8 cellular contexts compared by ENCODE assay signal in the genomic region with DNA sequence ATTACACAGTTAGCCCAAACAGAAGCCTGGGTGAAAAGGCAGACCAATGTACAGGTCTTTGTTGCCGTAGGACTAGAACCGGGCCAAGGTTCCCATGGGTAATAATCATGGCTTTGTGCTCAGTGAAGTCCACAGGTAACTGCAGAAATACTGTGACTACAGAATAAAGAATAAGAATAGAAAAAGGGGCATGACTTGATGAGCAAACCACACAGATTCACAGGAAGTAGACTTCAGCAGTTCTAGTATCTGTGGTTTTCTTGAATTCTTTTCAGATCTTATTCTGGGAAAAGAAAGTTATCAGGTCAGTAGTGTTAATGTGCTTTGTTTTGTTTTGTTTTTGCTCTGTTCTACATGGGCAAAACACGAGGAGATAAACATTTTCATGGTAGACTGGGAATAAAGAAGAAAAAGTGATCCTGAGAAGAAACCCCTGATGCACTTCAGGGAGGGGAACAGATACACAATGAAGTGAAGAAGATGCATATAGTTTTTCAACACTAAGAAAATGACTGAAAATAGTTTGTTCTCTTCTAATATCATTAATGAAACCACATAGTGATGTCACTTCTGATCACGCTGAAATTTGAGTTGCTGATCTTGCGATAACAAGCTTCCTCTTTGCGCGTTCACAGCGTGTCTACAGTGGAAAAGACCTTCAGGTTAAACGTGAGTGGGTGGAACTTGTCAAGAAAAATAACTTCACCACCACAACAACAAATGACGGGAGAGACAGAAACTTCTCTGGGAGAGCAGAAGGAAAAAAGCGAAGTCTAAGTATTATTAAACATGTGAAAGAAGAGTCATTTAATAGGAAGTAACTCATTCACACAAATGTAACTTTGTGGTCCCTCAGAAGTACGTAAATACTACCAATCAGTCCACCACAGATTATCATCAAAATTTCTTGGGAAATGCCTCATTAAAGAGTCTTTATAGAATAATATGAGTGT.
A peak's percentile ranks its signal among the peaks of the same experiment; 100 is the strongest.
DNase-seq lines count a peak whose midpoint lies in the region; ATAC-seq and TF ChIP-seq lines count a peak whose summit lies in the region.

No MANE protein-coding gene starts in this region.

- no peaks in the 10 kb centered on the region for H3F3A ChIP-seq in PC-3 (ENCODE audit: low read length, unreplicated experiment)

- POLR2A ChIA-PET in PC-3 (lab: Charles Lee; ENCODE audit: unreplicated experiment), result no interaction called here

- no peak for TF ChIP-seq CTCF in testis (IDR thresholded peaks at IDR 0.05)
- TF ChIP-seq CTCF in lower leg skin (IDR thresholded peaks at IDR 0.05), result no peak
- no peak for TF ChIP-seq CTCF in PC-3 (conservative IDR thresholded peaks at IDR 0.05; ENCODE audit: low read depth, low read length)
- TF ChIP-seq CTCF in gastroesophageal sphincter (IDR thresholded peaks at IDR 0.05), result no peak

- H3K27ac Mint-ChIP-seq in T-helper 2 cell treated with Interferon-gamma antibody and Interleukin-4, amounts not matched to agents 5 μg/mL and 100 μg/mL, for 36 hours, result peak overlapping the region; percentile 96

- H3K36me3 Mint-ChIP-seq in T-helper 2 cell treated with Interferon-gamma antibody and Interleukin-4, amounts not matched to agents 5 μg/mL and 100 μg/mL, for 36 hours (ENCODE audit: low read depth), result peaks cover 8% of the 10 kb centered on the region

- H3K27me3 ChIP-seq in testis (no peaks in the 10 kb centered on the region), PC-3 (ENCODE audit: low read length) (no peaks in the 10 kb centered on the region), gastroesophageal sphincter (no peaks in the 10 kb centered on the region)

- intact Hi-C loops in testis (cut with DNase I; ENCODE audit: low total_unique reads), result no loop called here
- intact Hi-C loops in lower leg skin (cut with DNase I; ENCODE audit: low total_unique reads), result no loop called here
- intact Hi-C loops in PC-3 (cut with micrococcal nuclease), result no loop called here

- WGBS in testis, 2 donors, result 80 to 86% methylated on average over 12 of the region's 12 CpGs
- 74 to 76% methylated on average over 12 of the region's 12 CpGs for WGBS in lower leg skin, 2 donors
- WGBS in gastroesophageal sphincter (ENCODE audit: low coverage in 1 of 2), 2 donors, result 66 to 75% methylated on average over 10 to 11 of the region's 12 CpGs

- no peak overlapping the region for H3K4me3 ChIP-seq in testis
- H3K4me3 ChIP-seq in lower leg skin (ENCODE audit: low read depth, poor library complexity, severe bottlenecking), result no peak overlapping the region
- no peak overlapping the region for H3K4me3 ChIP-seq in PC-3 (ENCODE audit: low read length)
- H3K4me3 ChIP-seq in gastroesophageal sphincter, result no peak overlapping the region

- no peak overlapping the region for H3K9ac ChIP-seq in PC-3 (ENCODE audit: low read length)

- peak overlapping the region; percentile 87 for H3K4me3 Mint-ChIP-seq in T-helper 2 cell treated with Interferon-gamma antibody and Interleukin-4, amounts not matched to agents 5 μg/mL and 100 μg/mL, for 36 hours

- H3K4me2 ChIP-seq in PC-3 (ENCODE audit: low read length), result no peak overlapping the region

- H3K27ac ChIP-seq in testis, result no peak overlapping the region
- H3K27ac ChIP-seq in PC-3 (ENCODE audit: low read length), result no peak overlapping the region
- no peak overlapping the region for H3K27ac ChIP-seq in gastroesophageal sphincter

- H3K27me3 Mint-ChIP-seq in T-helper 2 cell treated with Interferon-gamma antibody and Interleukin-4, amounts not matched to agents 5 μg/mL and 100 μg/mL, for 36 hours (ENCODE audit: low read depth), result no peaks in the 10 kb centered on the region

- no peak overlapping the region for H2AFZ ChIP-seq in PC-3 (ENCODE audit: low read length)

- CTCF ChIA-PET in PC-3 (lab: Charles Lee), result no interaction called here

- peaks cover 81% of the 10 kb centered on the region for H3K4me1 Mint-ChIP-seq in T-helper 2 cell treated with Interferon-gamma antibody and Interleukin-4, amounts not matched to agents 5 μg/mL and 100 μg/mL, for 36 hours (ENCODE audit: low read depth)

- ATAC-seq in GM18867 (IDR thresholded peaks at IDR 0.05; ENCODE audit: unreplicated experiment) (peak; percentile 87), HG02938 (IDR thresholded peaks at IDR 0.05; ENCODE audit: unreplicated experiment) (peak; percentile 88), PC-3 (no peak), gastroesophageal sphincter (no peak)

- H4K20me1 ChIP-seq in PC-3 (ENCODE audit: low read length), result no peaks in the 10 kb centered on the region

- no TSS peak for BruUV-seq in PC-3 (replicated peaks; lab: Mats Ljungman, UMichigan)

- no peak for TF ChIP-seq EP300 in gastroesophageal sphincter (IDR thresholded peaks at IDR 0.05)

- H3K9me2 ChIP-seq in PC-3 (replicated peaks; ENCODE audit: low read length), result no peaks in the 10 kb centered on the region

- H3K36me3 ChIP-seq in testis (ENCODE audit: low read depth, missing control alignments), result no peaks in the 10 kb centered on the region
- H3K36me3 ChIP-seq in PC-3 (ENCODE audit: low read depth, low read length), result no peaks in the 10 kb centered on the region
- H3K36me3 ChIP-seq in gastroesophageal sphincter, result no peaks in the 10 kb centered on the region

- H3K79me2 ChIP-seq in PC-3 (ENCODE audit: low read length), result no peaks in the 10 kb centered on the region

- H3K9me3 Mint-ChIP-seq in T-helper 2 cell treated with Interferon-gamma antibody and Interleukin-4, amounts not matched to agents 5 μg/mL and 100 μg/mL, for 36 hours, result peaks cover 9% of the 10 kb centered on the region

- H3K4me1 ChIP-seq in testis (no peaks in the 10 kb centered on the region), PC-3 (ENCODE audit: insufficient read depth, low read length) (no peaks in the 10 kb centered on the region), gastroesophageal sphincter (no peaks in the 10 kb centered on the region)

- peak; percentile 80 for DNase-seq in T-helper 2 cell treated with Interferon-gamma antibody and Interleukin-4, amounts not matched to agents 5 μg/mL and 100 μg/mL, for 36 hours (ENCODE audit: low spot score)
- DNase-seq in effector CD8-positive, alpha-beta T cell (lab: John Stamatoyannopoulos, UW), result peak; percentile 30
- peak; percentile 18 for DNase-seq in testis
- no peak for DNase-seq in lower leg skin (ENCODE audit: low spot score in 2 of 2)
- DNase-seq in PC-3, result no peak

- no peak for TF ChIP-seq POLR2A in testis (IDR thresholded peaks at IDR 0.05)
- TF ChIP-seq POLR2A in lower leg skin (IDR thresholded peaks at IDR 0.05), result no peak
- no peak for TF ChIP-seq POLR2A in gastroesophageal sphincter (IDR thresholded peaks at IDR 0.05)

- H3K9me3 ChIP-seq in testis, result no peaks in the 10 kb centered on the region
- no peaks in the 10 kb centered on the region for H3K9me3 ChIP-seq in PC-3 (ENCODE audit: low read length)
- H3K9me3 ChIP-seq in gastroesophageal sphincter, result no peaks in the 10 kb centered on the region

Comparison
In these comparisons a context has a peak if more than half of its experiments do, and no peak if none do; other contexts are left out.
1. ATAC-seq: peak in GM18867 (single experiment) and HG02938 (single experiment); none in PC-3 (single experiment) and gastroesophageal sphincter (single experiment).
2. DNase-seq: peak in T-helper 2 cell treated with Interferon-gamma antibody and Interleukin-4, amounts not matched to agents 5 μg/mL and 100 μg/mL, for 36 hours (single experiment), effector CD8-positive, alpha-beta T cell (single experiment) and testis (single experiment); none in lower leg skin (0 of 2) and PC-3 (single experiment).